Comparison of ENCODE assay signal across 25 cellular contexts in genomic region chr7:55642266-55642665, GRCh38.
DNase-seq lines count a peak whose midpoint lies in the region; ATAC-seq and TF ChIP-seq lines count a peak whose summit lies in the region.
"Had no signal": no experiment of that assay in that cellular context is flagged by ENCODE, and none has a peak within 500 bp of the region (broad histone marks: within the 10 kb centered on the region; RNA-seq: fewer than 3 reads in every experiment).

No MANE protein-coding gene starts in this region.

- H3K4me3 ChIP-seq in RWPE2 (ENCODE audit: severe bottlenecking) = no peak overlapping the region
- H3K4me3 ChIP-seq: A549, GM12878, GM23338, HAP-1 had no signal

- peak; percentile 2 for ATAC-seq in GM18519 (IDR thresholded peaks at IDR 0.05; ENCODE audit: low FRiP score, unreplicated experiment)
- ATAC-seq in GM19043 (IDR thresholded peaks at IDR 0.05; ENCODE audit: low read depth, unreplicated experiment) = peak; percentile 5
- peak; percentile 35 for ATAC-seq in RWPE2 (ENCODE audit: low read depth)
- ATAC-seq in foreskin keratinocyte = peak; percentile 62
- ATAC-seq: A549, GM23338 had no signal

- TF ChIP-seq CTCF in RWPE2 (IDR thresholded peaks at IDR 0.05; ENCODE audit: poor library complexity, severe bottlenecking) (no peak), foreskin keratinocyte (conservative IDR thresholded peaks at IDR 0.05) (no peak)

- H3K4me1 ChIP-seq in RWPE2 (ENCODE audit: insufficient read depth, poor library complexity, severe bottlenecking) (peaks cover 14% of the 10 kb centered on the region), foreskin keratinocyte (peaks cover 9% of the 10 kb centered on the region)
- H3K4me1 ChIP-seq: A549, Caco-2, HAP-1 had no signal

- H3K27me3 ChIP-seq in RWPE2 (ENCODE audit: insufficient read depth, poor library complexity, severe bottlenecking) = no peaks in the 10 kb centered on the region
- H3K27me3 ChIP-seq in foreskin keratinocyte = no peaks in the 10 kb centered on the region

- DNase-seq in RWPE2 (ENCODE audit: low spot score) = no peak
- peak; percentile 53 to 74 for DNase-seq in foreskin keratinocyte
- DNase-seq in iPS-NIHi7 (ENCODE audit: extremely low spot score) = no peak
- DNase-seq in NCI-H2171 treated with DMSO at 0.1 percent for 48 hours (lab: John Stamatoyannopoulos, UW) = no peak
- no peak for DNase-seq in OCI-M2 (lab: John Stamatoyannopoulos, UW; ENCODE audit: unreplicated experiment)
- DNase-seq: Caco-2, DMS 273 treated with DMSO at 0.1 percent for 48 hours, DMS79 treated with DMSO at 0.1 percent for 48 hours, IMR-90, NCI-H1105, NCI-H146, NCI-H2029 treated with DMSO at 0.1 percent for 48 hours, NCI-H2171, NCI-H524 treated with DMSO at 0.1 percent for 48 hours, NCI-H82, OCI-M1, SHP77, SW 1271 had no signal

- H3K9me3 ChIP-seq in RWPE2 (ENCODE audit: severe bottlenecking) = no peaks in the 10 kb centered on the region
- H3K9me3 ChIP-seq: Caco-2, HAP-1 had no signal

- no peaks in the 10 kb centered on the region for H3K36me3 ChIP-seq in RWPE2 (ENCODE audit: low read depth)
- H3K36me3 ChIP-seq: HAP-1 had no signal

- H3K27ac ChIP-seq in RWPE2 (ENCODE audit: poor library complexity, severe bottlenecking) (peak overlapping the region; percentile 49), foreskin keratinocyte (peak overlapping the region; percentile 71)
- H3K27ac ChIP-seq: A549, KMS-11 had no signal

Comparison
In these comparisons a context has a peak if more than half of its experiments do, and no peak if none do; other contexts are left out.
1. ATAC-seq: peak in every context shown above with its lines; median percentile 62 in foreskin keratinocyte; 35 in RWPE2; 5 in GM19043; 2 in GM18519.
2. DNase-seq: peak in foreskin keratinocyte (2 of 2); none in RWPE2 (single experiment), iPS-NIHi7 (single experiment), NCI-H2171 treated with DMSO at 0.1 percent for 48 hours (single experiment) and OCI-M2 (single experiment).